ENCODE assay signal across 8 cellular contexts in the genomic region with DNA sequence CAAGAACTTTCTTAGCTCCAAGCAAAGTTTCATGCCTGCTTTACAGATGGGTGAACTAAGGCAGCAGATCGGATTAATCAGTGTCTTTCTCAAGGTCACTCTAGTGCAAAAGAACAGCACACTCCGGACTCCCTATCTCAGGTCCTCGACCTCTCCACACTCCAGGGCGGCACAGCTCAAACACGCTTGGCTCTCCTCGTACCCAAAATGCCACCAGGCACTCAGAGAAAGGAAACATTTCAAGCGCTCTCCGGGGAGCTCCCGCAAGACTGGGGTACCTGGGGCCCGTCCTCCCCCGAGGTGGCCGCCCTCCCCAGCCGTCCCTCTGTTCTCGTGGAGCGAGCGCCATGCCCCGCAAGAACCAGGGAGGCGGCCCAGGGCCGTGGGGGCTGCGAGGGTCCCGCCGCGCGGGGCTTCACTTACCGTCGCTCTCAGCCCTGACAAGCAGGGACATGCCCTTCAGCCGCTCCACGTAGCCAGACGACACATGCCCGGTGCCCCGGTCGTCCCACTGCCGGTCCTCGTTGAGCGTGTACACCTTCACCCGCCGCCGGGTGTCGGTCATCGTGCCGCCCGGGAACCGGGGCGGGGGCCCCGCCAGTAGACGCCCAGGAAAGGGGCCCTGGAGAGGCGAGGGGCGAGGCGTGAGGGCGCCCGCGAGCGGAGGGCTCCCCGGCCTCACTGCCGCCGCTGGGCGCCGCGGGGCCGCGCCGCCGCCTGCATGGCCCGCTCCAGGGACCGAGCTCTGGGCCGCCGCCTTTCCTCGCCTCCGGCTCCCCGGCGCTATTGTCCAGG. TPM values are rescaled to one million over a fixed set of nuclear protein-coding genes. Genes with fewer than 3 reads are reported as not detected.
DNase-seq lines count a peak whose midpoint lies in the region; TF ChIP-seq lines count a peak whose summit lies in the region.

No MANE protein-coding gene starts in this region.

- H3K18ac ChIP-seq in mesendoderm (ENCODE audit: low read length) = peak overlapping the region; percentile 97

- H3K79me2 ChIP-seq in MM.1S (ENCODE audit: low read length) (peaks cover 52% of the 10 kb centered on the region), mesendoderm (ENCODE audit: control insufficient read depth, insufficient read depth, low read length) (peaks cover 48% of the 10 kb centered on the region)

- H3K23ac ChIP-seq in mesendoderm (ENCODE audit: low read length) = peak overlapping the region; percentile 89

- no peaks in the 10 kb centered on the region for H3K4me1 ChIP-seq in ES-I3 (ENCODE audit: insufficient read depth, low read length)
- H3K4me1 ChIP-seq in HAP-1 = peaks cover 10% of the 10 kb centered on the region; the same call in 1 of the 2 replicates
- no peaks in the 10 kb centered on the region for H3K4me1 ChIP-seq in MM.1S (ENCODE audit: low read length)
- peaks cover 5% of the 10 kb centered on the region for H3K4me1 ChIP-seq in ectodermal cell (ENCODE audit: control insufficient read depth, insufficient read depth, low read length)
- peaks cover 3% of the 10 kb centered on the region for H3K4me1 ChIP-seq in mesendoderm (ENCODE audit: control insufficient read depth, low read depth, low read length)

- no peaks in the 10 kb centered on the region for H3K9me3 ChIP-seq in ES-I3 (ENCODE audit: control insufficient read depth, insufficient read depth, low read length)
- H3K9me3 ChIP-seq in HAP-1 = no peaks in the 10 kb centered on the region
- H3K9me3 ChIP-seq in MM.1S (replicated peaks; ENCODE audit: insufficient read depth, low read length) = no peaks in the 10 kb centered on the region
- no peaks in the 10 kb centered on the region for H3K9me3 ChIP-seq in ectodermal cell (ENCODE audit: control insufficient read depth, low read length)

- peak overlapping the region; percentile 63 for H2BK120ac ChIP-seq in mesendoderm (ENCODE audit: low read depth, low read length)

- H3K9ac ChIP-seq in ES-I3 (ENCODE audit: low read depth, low read length) (peak overlapping the region; percentile 88), MM.1S (ENCODE audit: low read length) (peak overlapping the region; percentile 95), mesendoderm (ENCODE audit: low read length) (peak overlapping the region; percentile 84)

- H3K27me3 ChIP-seq in HAP-1 (ENCODE audit: low read depth) = no peaks in the 10 kb centered on the region
- H3K27me3 ChIP-seq in MM.1S (replicated peaks; ENCODE audit: insufficient read depth, low read length) = no peaks in the 10 kb centered on the region
- no peaks in the 10 kb centered on the region for H3K27me3 ChIP-seq in ectodermal cell (ENCODE audit: control insufficient read depth, insufficient read depth, low read length, poor library complexity, severe bottlenecking)
- no peaks in the 10 kb centered on the region for H3K27me3 ChIP-seq in mesendoderm (ENCODE audit: insufficient read depth, low read length, poor library complexity)

- H4K5ac ChIP-seq in mesendoderm (ENCODE audit: low read length) = no peak overlapping the region

- H3K36me3 ChIP-seq in ES-I3 (ENCODE audit: insufficient read depth, low read length) (peaks cover 7% of the 10 kb centered on the region; the same call in 1 of the 2 replicates), HAP-1 (replicated peaks) (peaks cover 42% of the 10 kb centered on the region), MM.1S (replicated peaks; ENCODE audit: insufficient read depth, low read length) (no peaks in the 10 kb centered on the region), ectodermal cell (ENCODE audit: control insufficient read depth, insufficient read depth, low read length) (no peaks in the 10 kb centered on the region), mesendoderm (ENCODE audit: control insufficient read depth, insufficient read depth, low read length) (no peaks in the 10 kb centered on the region)

- TF ChIP-seq CTCF in MM.1S (IDR thresholded peaks at IDR 0.05; ENCODE audit: low read length) = no peak

- H3K4me2 ChIP-seq in MM.1S (ENCODE audit: low read depth, low read length) (peak overlapping the region; percentile 43; the same call in 1 of the 2 replicates), mesendoderm (ENCODE audit: low read length) (peak overlapping the region; percentile 41)

- peak overlapping the region; percentile 77 for H4K8ac ChIP-seq in mesendoderm (ENCODE audit: low read depth, low read length)

- no peak overlapping the region for H2BK5ac ChIP-seq in mesendoderm (ENCODE audit: low read length)

- in situ Hi-C loops in HAP-1 (cut with MboI; ENCODE audit: low sequenced_read_pairs) = no loop called here

- peak overlapping the region; percentile 95 for H3K4ac ChIP-seq in mesendoderm (ENCODE audit: low read depth, low read length)

- DNase-seq in HAP-1 (ENCODE audit: low spot score in 2 of 2) (peak; percentile 49 to 59), MM.1S (peak; percentile 23), mesendoderm (peak; percentile 46), NCI-H187 (lab: John Stamatoyannopoulos, UW) (no peak)
- DNase-seq in activated CD4-positive, alpha-beta T cell treated with anti-CD3 and anti-CD28 coated beads, Interleukin-2, amount 50 U/mL, for 24 hours (ENCODE audit: low read depth in 1 of 2, low spot score in 1 of 2) = peak; percentile 21 to 36
- peak; percentile 6 to 13 for DNase-seq in stimulated activated CD8-positive, alpha-beta memory T cell treated with anti-CD3 and anti-CD28 coated beads, Interleukin-15, amount 100 ng/mL, for 4 hours (ENCODE audit: low read depth in 2 of 2)

- no peak overlapping the region for H2BK15ac ChIP-seq in mesendoderm (replicated peaks; ENCODE audit: low read depth)

- H2AK5ac ChIP-seq in mesendoderm (ENCODE audit: low read length) = no peak overlapping the region

- peaks cover 3% of the 10 kb centered on the region for H4K20me1 ChIP-seq in MM.1S (ENCODE audit: insufficient read depth, low read length)

- H3K56ac ChIP-seq in mesendoderm (ENCODE audit: low read length) = peak overlapping the region; percentile 97

- H3K4me3 ChIP-seq in HAP-1 (peak overlapping the region; percentile 100), MM.1S (ENCODE audit: low read length) (peak overlapping the region; percentile 80), ectodermal cell (ENCODE audit: insufficient read depth, low read depth, low read length) (peak overlapping the region; percentile 66), mesendoderm (ENCODE audit: low read length) (peak overlapping the region; percentile 67)

- H3K79me1 ChIP-seq in mesendoderm (ENCODE audit: low read length) = no peaks in the 10 kb centered on the region

- H3F3A ChIP-seq in MM.1S (ENCODE audit: insufficient read depth, low read length) = no peaks in the 10 kb centered on the region

- WGBS in ectodermal cell, 2 experiments = 0% methylated on average over 71 of the region's 71 CpGs
- no CpG with 5 or more reads among the region's 71 CpGs for WGBS in mesendoderm (ENCODE audit: extremely low coverage, insufficient coverage, low lambda C conversion rate)

- H3K27ac ChIP-seq in MM.1S (ENCODE audit: low read length) (peak overlapping the region; percentile 97), ectodermal cell (ENCODE audit: insufficient read depth, low read depth, low read length, poor library complexity, severe bottlenecking) (peak overlapping the region; percentile 99), mesendoderm (ENCODE audit: low read depth, low read length) (peak overlapping the region; percentile 100)

- no peaks in the 10 kb centered on the region for H3K9me2 ChIP-seq in MM.1S (replicated peaks; ENCODE audit: insufficient read depth, low read length)

- H2AFZ ChIP-seq in MM.1S (ENCODE audit: low read length) = no peak overlapping the region

RNA-seq across cellular contexts. Expression of a gene that starts 0.8 kb away (rescaled TPM):
- polyA plus RNA-seq in ectodermal cell (2013, experiment 1 of 4) = 109 TPM
- 108 TPM for polyA plus RNA-seq in ectodermal cell (2013, experiment 2 of 4)
- 80.6 TPM for polyA plus RNA-seq in ectodermal cell (2013, experiment 3 of 4)
- polyA plus RNA-seq in ectodermal cell (2013, experiment 4 of 4) = 90.2 TPM
- 84.1 TPM for polyA plus RNA-seq in mesendoderm (2013, experiment 1 of 2)
- 84.0 TPM for polyA plus RNA-seq in mesendoderm (2013, experiment 2 of 2)

Comparison
In these comparisons a context has a peak if more than half of its experiments do, and no peak if none do; other contexts are left out.
1. DNase-seq: peak in HAP-1 (2 of 2), MM.1S (single experiment), activated CD4-positive, alpha-beta T cell treated with anti-CD3 and anti-CD28 coated beads, Interleukin-2, amount 50 U/mL, for 24 hours (2 of 2), mesendoderm (single experiment) and stimulated activated CD8-positive, alpha-beta memory T cell treated with anti-CD3 and anti-CD28 coated beads, Interleukin-15, amount 100 ng/mL, for 4 hours (2 of 2); none in NCI-H187 (0 of 2).
2. Peak in every context shown above with its lines, with median percentiles within 50 percentile points of each other: H3K9ac ChIP-seq, H3K4me3 ChIP-seq and H3K27ac ChIP-seq.